ENCODE assay signal across 10 cellular contexts in the genomic region with DNA sequence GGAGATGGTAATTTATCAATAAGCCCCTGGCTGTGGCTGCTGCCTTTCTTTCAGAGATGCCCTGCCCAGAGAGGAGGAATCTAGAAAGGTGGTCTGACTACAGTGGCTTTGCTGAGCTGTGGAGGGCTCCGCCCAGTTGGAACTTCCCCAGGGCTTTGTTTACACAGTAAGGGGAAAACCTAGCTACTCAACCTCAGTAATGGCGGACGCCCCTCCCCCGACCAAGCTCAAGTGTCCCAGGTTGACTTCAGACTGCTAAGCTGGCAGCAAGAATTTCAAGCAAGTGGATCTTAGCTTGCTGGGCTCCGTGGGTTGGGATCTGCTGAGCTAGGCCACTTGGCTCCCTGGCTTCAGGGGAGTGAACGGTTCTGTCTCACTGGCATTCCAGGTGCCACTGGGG.
DNase-seq lines count a peak whose midpoint lies in the region; ATAC-seq, FAIRE-seq and TF ChIP-seq lines count a peak whose summit lies in the region.
"Had no signal": no experiment of that assay in that cellular context is flagged by ENCODE, and none has a peak within 500 bp of the region (broad histone marks: within the 10 kb centered on the region; RNA-seq: fewer than 3 reads in every experiment).

No MANE protein-coding gene starts in this region.

- no peak overlapping the region for H2BK20ac ChIP-seq in H1 (ENCODE audit: low read length)

- no peak overlapping the region for H3K23ac ChIP-seq in H1 (ENCODE audit: insufficient read length)

- no peak overlapping the region for H2BK5ac ChIP-seq in H1 (ENCODE audit: low read depth, low read length)

- DNase-seq in Daoy (ENCODE audit: low read depth) (peak; percentile 1), H1 (ENCODE audit: low read depth in 1 of 2, low spot score in 2 of 2) (no peak), DMS 273 treated with DMSO at 0.1 percent for 48 hours (lab: John Stamatoyannopoulos, UW) (no peak), ureter (ENCODE audit: low spot score) (no peak), COR-L47 (lab: John Stamatoyannopoulos, UW) (no peak)

- no peak overlapping the region for H3K4me2 ChIP-seq in H1 (ENCODE audit: insufficient read depth in 1 of 2, low read depth in 2 of 2, low read length in 2 of 2)

- 0 out of 7 replicates have a peak, but pooled peaks cover 0 to 7% (median 0%) of the 10 kb centered on the region in 4 experiments for H3K4me1 ChIP-seq in H1 (replicated peaks in 1 of 4; ENCODE audit: control insufficient read depth in 3 of 4, insufficient read depth in 4 of 4, low read length in 3 of 4)

- H4K20me1 ChIP-seq in H1 (replicated peaks in 1 of 2; ENCODE audit: control insufficient read depth in 1 of 2, insufficient read depth in 2 of 2, low read length in 2 of 2), result no peaks in the 10 kb centered on the region

- no peak overlapping the region for H2BK15ac ChIP-seq in H1 (ENCODE audit: low read length)

- H3K18ac ChIP-seq in H1 (ENCODE audit: extremely low read depth, low read length), result no peak overlapping the region; the same call in 1 of the 2 replicates

- H2AK5ac ChIP-seq in H1 (ENCODE audit: low read depth, low read length), result no peak overlapping the region

- H3K23me2 ChIP-seq in H1 (ENCODE audit: low read depth, low read length), result no peaks in the 10 kb centered on the region

- no peak for TF ChIP-seq CTCF in H1 (IDR thresholded peaks at IDR 0.05; ENCODE audit: control extremely low read depth in 1 of 3, insufficient read depth in 1 of 3, low read depth in 1 of 3, low read length in 3 of 3)

- no peak overlapping the region for H3K56ac ChIP-seq in H1 (replicated peaks; ENCODE audit: insufficient read length, low read depth, low read length)

- no peak for TF ChIP-seq EP300 in H1 (IDR thresholded peaks at IDR 0.05; ENCODE audit: borderline replicate concordance in 1 of 2, low read depth in 2 of 2, low read length in 2 of 2)

- H3K4ac ChIP-seq in H1 (replicated peaks; ENCODE audit: insufficient read length, low read depth, low read length), result no peak overlapping the region

- H3K14ac ChIP-seq in H1 (ENCODE audit: insufficient read length), result no peak overlapping the region

- CTCF ChIA-PET in H1 (lab: Charles Lee; ENCODE audit: partially characterized antibody), result interaction anchor here (0.8 kb wide), 1 partner anchor 23 kb away, joined by 5 read pairs; no protein-coding TSS in a partner anchor

- H3K4me3 ChIP-seq in H1 (ENCODE audit: extremely low read depth in 1 of 4, insufficient read depth in 2 of 4, low read depth in 3 of 4, low read length in 4 of 4), result no peak overlapping the region

- no peak overlapping the region; the same call in 1 of the 2 replicates for H3K27ac ChIP-seq in H1 (ENCODE audit: low read depth, low read length)

- WGBS in H1 (ENCODE audit: extremely low coverage in 1 of 2, insufficient coverage in 1 of 2, insufficient read length in 1 of 2, insufficient replicate concordance in 2 of 2, low coverage in 1 of 2, low lambda C conversion rate in 2 of 2, missing lambda C conversion rate in 1 of 2), 2 experiments, result 92% methylated on average over 6 of the region's 6 CpGs; no CpG with 5 or more reads in 1 of the 2 experiments

- H3K79me2 ChIP-seq in H1 (ENCODE audit: control insufficient read depth in 1 of 2, insufficient read depth in 2 of 2, low read length in 2 of 2), result no peaks in the 10 kb centered on the region

- H3K9me3 ChIP-seq in H1 (ENCODE audit: insufficient read depth in 2 of 2, low read depth in 1 of 2, low read length in 1 of 2), result no peaks in the 10 kb centered on the region

- FAIRE-seq in H1 (lab: Jason Lieb, UNC), result no peak
- FAIRE-seq: G401.6 had no signal

- peak overlapping the region; percentile 62 for H2AFZ ChIP-seq in H1 (ENCODE audit: low read length)

- POLR2A ChIA-PET in H1 (lab: Charles Lee; ENCODE audit: partially characterized antibody), result no interaction called here

- ATAC-seq in GM19328 (IDR thresholded peaks at IDR 0.05; ENCODE audit: unreplicated experiment) (peak; percentile 58), HG03442 (IDR thresholded peaks at IDR 0.05; ENCODE audit: unreplicated experiment) (peak; percentile 91), GM19467 (IDR thresholded peaks at IDR 0.05; ENCODE audit: unreplicated experiment) (no peak)
- ATAC-seq: natural killer cell treated with Interleukin-12 subunit alpha and Interleukin-12 subunit beta and Interleukin-15 and Interleukin-18, amount 100 ng/mL, for 72 hours had no signal

- H4K8ac ChIP-seq in H1 (ENCODE audit: extremely low read depth, insufficient read depth, low read length), result no peak overlapping the region

- H3K9ac ChIP-seq in H1 (replicated peaks in 1 of 4; ENCODE audit: extremely low read depth in 1 of 4, low read depth in 3 of 4, low read length in 3 of 4), result no peak overlapping the region

- no peak overlapping the region for H4K91ac ChIP-seq in H1 (replicated peaks; ENCODE audit: insufficient read length, low read length)

- no peak overlapping the region for H4K5ac ChIP-seq in H1 (ENCODE audit: insufficient read length, low read depth, low read length)

- H2BK120ac ChIP-seq in H1 (replicated peaks; ENCODE audit: low read depth, low read length), result no peak overlapping the region

- no peak for TF ChIP-seq POLR2A in H1 (IDR thresholded peaks at IDR 0.05; ENCODE audit: control extremely low read depth in 1 of 2, low read depth in 2 of 2, low read length in 2 of 2)

- no peaks in the 10 kb centered on the region for H3K36me3 ChIP-seq in H1 (ENCODE audit: control insufficient read depth in 2 of 4, insufficient read depth in 4 of 4, low read length in 3 of 4)

- H3K27me3 ChIP-seq in H1 (replicated peaks in 1 of 4; ENCODE audit: control insufficient read depth in 3 of 4, extremely low read depth in 1 of 4, insufficient read depth in 3 of 4, low read length in 3 of 4), result no peaks in the 10 kb centered on the region

- no peak for TF ChIP-seq RAD21 in H1 (IDR thresholded peaks at IDR 0.05 in 1 of 2, conservative IDR thresholded peaks at IDR 0.05 in 1 of 2; ENCODE audit: low read depth in 2 of 2, low read length in 2 of 2)

- no peaks in the 10 kb centered on the region for H3K79me1 ChIP-seq in H1 (ENCODE audit: low read depth, low read length)

- H2BK12ac ChIP-seq in H1 (ENCODE audit: low read depth, low read length), result peak overlapping the region; percentile 50; the same call in 1 of the 2 replicates

TF ChIP-seq in H1, 55 proteins besides CTCF, POLR2A, EP300 and RAD21:
- no peak for TF ChIP-seq CEBPB (IDR thresholded peaks at IDR 0.05; ENCODE audit: low read depth, low read length)
- peak; percentile 75; the same call in 1 of the 2 replicates for TF ChIP-seq YY1 (IDR thresholded peaks at IDR 0.05; ENCODE audit: low read depth, low read length)
- no peak for TF ChIP-seq KDM4A (IDR thresholded peaks at IDR 0.05; ENCODE audit: low read depth, low read length, severe bottlenecking)
- no peak for TF ChIP-seq RXRA (IDR thresholded peaks at IDR 0.05; ENCODE audit: insufficient read depth, low read depth, low read length)
- no peak for TF ChIP-seq SIN3A (conservative IDR thresholded peaks at IDR 0.05 in 1 of 2, IDR thresholded peaks at IDR 0.05 in 1 of 2; ENCODE audit: low read depth in 1 of 2, low read length in 2 of 2)
- no peak for TF ChIP-seq CBX5 (IDR thresholded peaks at IDR 0.05; ENCODE audit: low read depth, low read length)
